Comparison of ENCODE assay signal across 11 cellular contexts in genomic region chr16:27222499-27223225, GRCh38. TPM values are rescaled to one million over a fixed set of nuclear protein-coding genes. Genes with fewer than 3 reads are reported as not detected.
A peak's percentile ranks its signal among the peaks of the same experiment; 100 is the strongest.
DNase-seq lines count a peak whose midpoint lies in the region; ATAC-seq and TF ChIP-seq lines count a peak whose summit lies in the region.
"Had no signal": no experiment of that assay in that cellular context is flagged by ENCODE, and none has a peak within 500 bp of the region (broad histone marks: within the 10 kb centered on the region; RNA-seq: fewer than 3 reads in every experiment).

No MANE protein-coding gene starts in this region.

- H3K27me3 ChIP-seq in adipocyte (replicated peaks; ENCODE audit: control insufficient read depth, insufficient read depth, low read length) = no peaks in the 10 kb centered on the region
- no peaks in the 10 kb centered on the region for H3K27me3 ChIP-seq in left lung
- no peaks in the 10 kb centered on the region for H3K27me3 ChIP-seq in upper lobe of right lung
- H3K27me3 ChIP-seq: colonic mucosa had no signal

- DNase-seq in activated naive CD4-positive, alpha-beta T cell treated with anti-CD3 and anti-CD28 coated beads, Interleukin-2, amount 10 ng/mL, durations not matched to agents 7 days and 5 days = no peak
- DNase-seq in activated naive CD4-positive, alpha-beta T cell (lab: John Stamatoyannopoulos, UW) = no peak
- DNase-seq in adipocyte (ENCODE audit: low read depth) = peak; percentile 9
- no peak for DNase-seq in left lung
- no peak for DNase-seq in upper lobe of right lung
- no peak for DNase-seq in D341Med (ENCODE audit: low spot score)
- DNase-seq in effector CD8-positive, alpha-beta T cell (lab: John Stamatoyannopoulos, UW) = no peak
- DNase-seq: AML-193, colonic mucosa, midbrain had no signal

- peak; percentile 25 for ATAC-seq in left lung
- ATAC-seq in upper lobe of right lung = peak; percentile 40
- no peak for ATAC-seq in HG03439 (IDR thresholded peaks at IDR 0.05; ENCODE audit: unreplicated experiment)

- no peaks in the 10 kb centered on the region for H3K9me3 Mint-ChIP-seq in activated naive CD4-positive, alpha-beta T cell treated with anti-CD3 and anti-CD28 coated beads, Interleukin-2, amount 10 ng/mL, durations not matched to agents 7 days and 5 days

- peaks cover 28% of the 10 kb centered on the region for H3K4me1 Mint-ChIP-seq in activated naive CD4-positive, alpha-beta T cell treated with anti-CD3 and anti-CD28 coated beads, Interleukin-2, amount 10 ng/mL, durations not matched to agents 7 days and 5 days

- H3K27ac Mint-ChIP-seq in activated naive CD4-positive, alpha-beta T cell treated with anti-CD3 and anti-CD28 coated beads, Interleukin-2, amount 10 ng/mL, durations not matched to agents 7 days and 5 days = peak overlapping the region; percentile 42

- peak overlapping the region; percentile 59 for H3K9ac ChIP-seq in adipocyte (ENCODE audit: low read length)

- H3K36me3 Mint-ChIP-seq in activated naive CD4-positive, alpha-beta T cell treated with anti-CD3 and anti-CD28 coated beads, Interleukin-2, amount 10 ng/mL, durations not matched to agents 7 days and 5 days = peaks cover 45% of the 10 kb centered on the region

- peaks cover 3% of the 10 kb centered on the region for H3K27me3 Mint-ChIP-seq in activated naive CD4-positive, alpha-beta T cell treated with anti-CD3 and anti-CD28 coated beads, Interleukin-2, amount 10 ng/mL, durations not matched to agents 7 days and 5 days

- no peaks in the 10 kb centered on the region for H3K9me3 ChIP-seq in adipocyte (ENCODE audit: control insufficient read depth, low read length)
- no peaks in the 10 kb centered on the region for H3K9me3 ChIP-seq in left lung
- H3K9me3 ChIP-seq in upper lobe of right lung = no peaks in the 10 kb centered on the region
- H3K9me3 ChIP-seq: colonic mucosa had no signal

- H3K27ac ChIP-seq in left lung (peak overlapping the region in 1 of 2 donors; percentile 18), upper lobe of right lung (peak overlapping the region; percentile 68)
- H3K27ac ChIP-seq: colonic mucosa had no signal

- H3K4me1 ChIP-seq in adipocyte (ENCODE audit: control insufficient read depth, insufficient read depth, low read length) (peaks cover 25% of the 10 kb centered on the region), left lung (peaks cover 9 to 14% of the 10 kb centered on the region in 2 donors), upper lobe of right lung (peaks cover 17% of the 10 kb centered on the region)

- H3K36me3 ChIP-seq in adipocyte (ENCODE audit: control insufficient read depth, insufficient read depth, low read length, severe bottlenecking) = no peaks in the 10 kb centered on the region
- peaks cover 0 to 67% of the 10 kb centered on the region in 2 donors for H3K36me3 ChIP-seq in left lung
- H3K36me3 ChIP-seq in upper lobe of right lung = peaks cover 15% of the 10 kb centered on the region
- H3K36me3 ChIP-seq: colonic mucosa had no signal

- H3K4me3 ChIP-seq in adipocyte (ENCODE audit: low read length) (peak overlapping the region; percentile 56), left lung (no peak overlapping the region), upper lobe of right lung (no peak overlapping the region)
- H3K4me3 ChIP-seq: colonic mucosa had no signal

- CTCF ChIA-PET in activated naive CD4-positive, alpha-beta T cell treated with anti-CD3 and anti-CD28 coated beads, Interleukin-2, amount 10 ng/mL, durations not matched to agents 7 days and 5 days (lab: Charles Lee) = interaction anchor here (0.7 to 1.6 kb wide), 7 partner anchors 12 to 146 kb away, joined by 3 to 5 read pairs (median 4); no protein-coding TSS in a partner anchor

- H3K4me3 Mint-ChIP-seq in activated naive CD4-positive, alpha-beta T cell treated with anti-CD3 and anti-CD28 coated beads, Interleukin-2, amount 10 ng/mL, durations not matched to agents 7 days and 5 days = no peak overlapping the region

- no peak for TF ChIP-seq CTCF in left lung (IDR thresholded peaks at IDR 0.05)
- TF ChIP-seq CTCF in upper lobe of right lung (IDR thresholded peaks at IDR 0.05) = peak; percentile 3

- intact Hi-C loops in left lung (cut with DNase I) (no loop called here), upper lobe of right lung (cut with DNase I) (no loop called here)

RNA-seq across cellular contexts. Expression of gene KDM8, which starts 19.3 kb away (rescaled TPM):
- 1 to 10 TPM; 5.2 to 7.6 TPM for total RNA-seq in left lung
- 6.1 TPM for total RNA-seq in upper lobe of right lung

RNA-seq across cellular contexts. Expression of gene NSMCE1, which starts 45.9 kb away (rescaled TPM):
- 10 to 100 TPM; 48.6 to 52.7 TPM for total RNA-seq in left lung
- total RNA-seq in upper lobe of right lung = 49.2 TPM
